In genomic region chr17:1676401-1676800, GRCh38 we compare ENCODE assay signal across 31 cellular contexts.
"Had no signal": no experiment of that assay in that cellular context is flagged by ENCODE, and none has a peak within 500 bp of the region (broad histone marks: within the 10 kb centered on the region; RNA-seq: fewer than 3 reads in every experiment).

No MANE protein-coding gene starts in this region.

- H3K27me3 Mint-ChIP-seq: activated CD4-positive, alpha-beta T cell treated with anti-CD3 and anti-CD28 coated beads, Interleukin-2, amount 10 ng/mL, durations not matched to agents 24 days and 14 days; activated CD8-positive, alpha-beta T cell treated with anti-CD3 and anti-CD28 coated beads for 36 hours; brain had no signal

- H3K4me1 Mint-ChIP-seq: brain had no signal

- H3K9me3 Mint-ChIP-seq: activated CD4-positive, alpha-beta T cell treated with anti-CD3 and anti-CD28 coated beads, Interleukin-2, amount 10 ng/mL, durations not matched to agents 24 days and 14 days; activated CD8-positive, alpha-beta T cell treated with anti-CD3 and anti-CD28 coated beads for 36 hours; activated naive CD4-positive, alpha-beta T cell treated with anti-CD3 and anti-CD28 coated beads for 36 hours; activated naive CD4-positive, alpha-beta T cell treated with anti-CD3 and anti-CD28 coated beads, Interleukin-2, amount 50 U/mL, for 72 hours; activated T-cell treated with anti-CD3 and anti-CD28 coated beads, Interleukin-2, amount 50 U/mL, for 4 hours; activated T-helper 1 cell treated with anti-CD3 and anti-CD28 coated beads, Interleukin-12 subunit alpha, Interleukin-12 subunit beta, Interleukin-2, Interleukin-4 antibody, amounts not matched to agents 30 ng/mL and 10 ng/mL and 1 ng/mL, durations not matched to agents 14 hours and 24 hours and 36 hours; brain had no signal

- H3K4me3 Mint-ChIP-seq: activated CD4-positive, alpha-beta T cell treated with anti-CD3 and anti-CD28 coated beads, Interleukin-2, amount 10 ng/mL, durations not matched to agents 24 days and 14 days; activated CD8-positive, alpha-beta T cell treated with anti-CD3 and anti-CD28 coated beads for 36 hours; activated naive CD4-positive, alpha-beta T cell treated with anti-CD3 and anti-CD28 coated beads for 36 hours; activated T-cell treated with anti-CD3 and anti-CD28 coated beads, Interleukin-2, amount 50 U/mL, for 4 hours; activated T-helper 1 cell treated with anti-CD3 and anti-CD28 coated beads, Interleukin-12 subunit alpha, Interleukin-12 subunit beta, Interleukin-2, Interleukin-4 antibody, amounts not matched to agents 30 ng/mL and 10 ng/mL and 1 ng/mL, durations not matched to agents 14 hours and 24 hours and 36 hours; brain had no signal

- H3K27ac Mint-ChIP-seq: activated CD4-positive, alpha-beta T cell treated with anti-CD3 and anti-CD28 coated beads, Interleukin-2, amount 10 ng/mL, durations not matched to agents 24 days and 14 days; activated CD8-positive, alpha-beta T cell treated with anti-CD3 and anti-CD28 coated beads for 36 hours; activated naive CD4-positive, alpha-beta T cell treated with anti-CD3 and anti-CD28 coated beads for 36 hours; activated naive CD4-positive, alpha-beta T cell treated with anti-CD3 and anti-CD28 coated beads, Interleukin-2, amount 50 U/mL, for 72 hours; activated T-helper 1 cell treated with anti-CD3 and anti-CD28 coated beads, Interleukin-12 subunit alpha, Interleukin-12 subunit beta, Interleukin-2, Interleukin-4 antibody, amounts not matched to agents 30 ng/mL and 10 ng/mL and 1 ng/mL, durations not matched to agents 14 hours and 24 hours and 36 hours had no signal

- DNase-seq: activated CD4-positive, alpha-beta T cell treated with anti-CD3 and anti-CD28 coated beads, Interleukin-2, amount 10 ng/mL, durations not matched to agents 24 days and 14 days; activated CD4-positive, alpha-beta T cell treated with anti-CD3 and anti-CD28 coated beads, Interleukin-2, amount 50 U/mL, for 4 hours; activated CD8-positive, alpha-beta T cell treated with anti-CD3 and anti-CD28 coated beads for 36 hours; activated gamma-delta T cell treated with Interleukin-2 at 50 U/mL for 16 hours; activated naive CD4-positive, alpha-beta T cell treated with anti-CD3 and anti-CD28 coated beads for 36 hours; activated T-cell treated with anti-CD3 and anti-CD28 coated beads, Interleukin-2, amount 50 U/mL, for 4 hours; caudate nucleus; cerebellar nuclear complex; Kasumi-1; MM.1S; MV-4-11; NCI-H1092; NCI-H1436 treated with DMSO at 0.1 percent for 48 hours; NCI-H1694 treated with DMSO at 0.1 percent for 48 hours; NCI-H2029; NCI-H2107; NCI-H2171; NCI-H510A; NCI-H526; NCI-H748 treated with DMSO at 0.1 percent for 48 hours; NK-92 treated with Interleukin-12 subunit alpha and Interleukin-12 subunit beta, amount 100 ng/mL, for 24 hours; PC-3; Peyer's patch; RPMI8226; SHP77 treated with DMSO at 0.1 percent for 48 hours; T-helper 1 cell had no signal

- H3K9me3 ChIP-seq: adrenal gland, Peyer's patch had no signal

- ATAC-seq: activated CD8-positive, alpha-beta T cell treated with anti-CD3 and anti-CD28 coated beads for 36 hours; activated naive CD4-positive, alpha-beta T cell treated with anti-CD3 and anti-CD28 coated beads, Interleukin-2, amount 50 U/mL, for 72 hours; activated T-cell treated with anti-CD3 and anti-CD28 coated beads, Interleukin-2, amount 50 U/mL, for 4 hours; PC-3; SK-N-SH treated with all-trans-retinoic acid at 6 μM for 48 hours had no signal
